In the genomic region with DNA sequence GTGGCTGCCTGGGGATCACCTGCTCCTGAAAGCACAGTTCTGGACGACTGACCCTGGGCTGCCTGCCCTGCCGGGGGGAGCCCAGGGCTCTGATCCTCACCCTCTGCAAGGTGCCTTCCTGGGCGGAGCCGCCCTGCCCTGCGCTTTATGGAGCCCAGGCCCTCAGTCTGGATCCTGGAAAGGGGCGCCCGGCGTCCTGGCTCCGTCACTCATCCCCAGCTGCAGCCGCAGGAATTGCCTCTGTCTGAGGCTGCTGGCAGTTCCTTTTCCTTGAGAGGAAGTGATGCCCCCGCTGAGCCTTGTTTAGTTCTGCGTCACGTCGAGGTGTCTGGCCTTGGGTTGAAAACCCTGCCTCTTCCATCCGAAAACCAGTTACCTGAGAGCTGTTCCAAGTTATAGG, we compare ENCODE assay signal across 1 cellular context.
TF ChIP-seq lines count a peak whose summit lies in the region.

No MANE protein-coding gene starts in this region.

TF ChIP-seq in IMR-90, 13 proteins besides CTCF, POLR2A, EP300 and RAD21:
- TF ChIP-seq, protein P1, sequence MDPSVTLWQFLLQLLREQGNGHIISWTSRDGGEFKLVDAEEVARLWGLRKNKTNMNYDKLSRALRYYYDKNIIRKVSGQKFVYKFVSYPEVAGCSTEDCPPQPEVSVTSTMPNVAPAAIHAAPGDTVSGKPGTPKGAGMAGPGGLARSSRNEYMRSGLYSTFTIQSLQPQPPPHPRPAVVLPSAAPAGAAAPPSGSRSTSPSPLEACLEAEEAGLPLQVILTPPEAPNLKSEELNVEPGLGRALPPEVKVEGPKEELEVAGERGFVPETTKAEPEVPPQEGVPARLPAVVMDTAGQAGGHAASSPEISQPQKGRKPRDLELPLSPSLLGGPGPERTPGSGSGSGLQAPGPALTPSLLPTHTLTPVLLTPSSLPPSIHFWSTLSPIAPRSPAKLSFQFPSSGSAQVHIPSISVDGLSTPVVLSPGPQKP (IDR thresholded peaks at IDR 0.05; ENCODE audit: borderline replicate concordance, low read depth, low read length) = no peak
- no peak for TF ChIP-seq NFE2L2 (IDR thresholded peaks at IDR 0.05; ENCODE audit: low read depth, low read length)
- TF ChIP-seq MAZ (IDR thresholded peaks at IDR 0.05; ENCODE audit: borderline replicate concordance, low read depth, low read length) = no peak
- TF ChIP-seq RFX5 (IDR thresholded peaks at IDR 0.05; ENCODE audit: low read depth, low read length) = no peak
- TF ChIP-seq SMC3 (IDR thresholded peaks at IDR 0.05; ENCODE audit: low read depth, low read length) = no peak
- TF ChIP-seq, protein P2, sequence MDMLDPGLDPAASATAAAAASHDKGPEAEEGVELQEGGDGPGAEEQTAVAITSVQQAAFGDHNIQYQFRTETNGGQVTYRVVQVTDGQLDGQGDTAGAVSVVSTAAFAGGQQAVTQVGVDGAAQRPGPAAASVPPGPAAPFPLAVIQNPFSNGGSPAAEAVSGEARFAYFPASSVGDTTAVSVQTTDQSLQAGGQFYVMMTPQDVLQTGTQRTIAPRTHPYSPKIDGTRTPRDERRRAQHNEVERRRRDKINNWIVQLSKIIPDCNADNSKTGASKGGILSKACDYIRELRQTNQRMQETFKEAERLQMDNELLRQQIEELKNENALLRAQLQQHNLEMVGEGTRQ (IDR thresholded peaks at IDR 0.05; ENCODE audit: low read depth, low read length) = no peak
